In genomic region chr3:63910873-63911272, GRCh38 we compare ENCODE assay signal across 8 cellular contexts. TPM values are rescaled to one million over a fixed set of nuclear protein-coding genes. Genes with fewer than 3 reads are reported as not detected.
A peak's percentile ranks its signal among the peaks of the same experiment; 100 is the strongest.
DNase-seq lines count a peak whose midpoint lies in the region; ATAC-seq, FAIRE-seq and TF ChIP-seq lines count a peak whose summit lies in the region.

No MANE protein-coding gene starts in this region.

- no peak for ATAC-seq in activated naive CD8-positive, alpha-beta T cell treated with anti-CD3 and anti-CD28 coated beads, Interleukin-2, amount 50 U/mL, for 24 hours
- no peak for ATAC-seq in lower lobe of right lung
- ATAC-seq in GM21367 (IDR thresholded peaks at IDR 0.05; ENCODE audit: unreplicated experiment) = no peak
- ATAC-seq in GM18858 (IDR thresholded peaks at IDR 0.05; ENCODE audit: unreplicated experiment) = no peak
- ATAC-seq in HG02970 (IDR thresholded peaks at IDR 0.05; ENCODE audit: low FRiP score, unreplicated experiment) = no peak

- no peaks in the 10 kb centered on the region for H3K27me3 Mint-ChIP-seq in activated naive CD8-positive, alpha-beta T cell treated with anti-CD3 and anti-CD28 coated beads, Interleukin-2, amount 50 U/mL, for 24 hours

- H3K4me3 ChIP-seq in AG09309 (ENCODE audit: control insufficient read depth, low read depth, low read length) (peak overlapping the region; percentile 79), lower lobe of right lung (peak overlapping the region; percentile 71)

- DNase-seq in AG09309 (ENCODE audit: low read depth) = no peak
- DNase-seq in H54 (ENCODE audit: insufficient read length, low spot score) = no peak
- no peak for DNase-seq in activated naive CD8-positive, alpha-beta T cell treated with anti-CD3 and anti-CD28 coated beads, Interleukin-2, amount 50 U/mL, for 24 hours
- DNase-seq in lower lobe of right lung = no peak
- no peak for DNase-seq in activated CD4-positive, alpha-beta T cell treated with anti-CD3 and anti-CD28 coated beads for 1 hour

- FAIRE-seq in H54 (lab: Jason Lieb, UNC) = peak; percentile 57

- TF ChIP-seq CTCF in AG09309 (IDR thresholded peaks at IDR 0.05; ENCODE audit: control insufficient read depth, insufficient read depth, low read depth, low read length, missing control alignments) (no peak), lower lobe of right lung (IDR thresholded peaks at IDR 0.05) (no peak)

- peak overlapping the region; percentile 95 for H3K27ac Mint-ChIP-seq in activated naive CD8-positive, alpha-beta T cell treated with anti-CD3 and anti-CD28 coated beads, Interleukin-2, amount 50 U/mL, for 24 hours

- no peak for TF ChIP-seq POLR2A in H54 (IDR thresholded peaks at IDR 0.05; ENCODE audit: low read depth, low read length)

- peaks cover 5% of the 10 kb centered on the region for H3K36me3 ChIP-seq in lower lobe of right lung

- no peaks in the 10 kb centered on the region for H3K9me3 ChIP-seq in lower lobe of right lung

- H3K27me3 ChIP-seq in lower lobe of right lung (ENCODE audit: low read depth) = no peaks in the 10 kb centered on the region

- intact Hi-C loops in lower lobe of right lung (cut with DNase I) = no loop called here

- H3K4me3 Mint-ChIP-seq in activated naive CD8-positive, alpha-beta T cell treated with anti-CD3 and anti-CD28 coated beads, Interleukin-2, amount 50 U/mL, for 24 hours = peak overlapping the region; percentile 90

- H3K9me3 Mint-ChIP-seq in activated naive CD8-positive, alpha-beta T cell treated with anti-CD3 and anti-CD28 coated beads, Interleukin-2, amount 50 U/mL, for 24 hours = no peaks in the 10 kb centered on the region

- H3K4me1 ChIP-seq in lower lobe of right lung = peaks cover 34% of the 10 kb centered on the region

- H3K27ac ChIP-seq in lower lobe of right lung = peak overlapping the region; percentile 97

- peaks cover 47% of the 10 kb centered on the region for H3K4me1 Mint-ChIP-seq in activated naive CD8-positive, alpha-beta T cell treated with anti-CD3 and anti-CD28 coated beads, Interleukin-2, amount 50 U/mL, for 24 hours

- H3K36me3 Mint-ChIP-seq in activated naive CD8-positive, alpha-beta T cell treated with anti-CD3 and anti-CD28 coated beads, Interleukin-2, amount 50 U/mL, for 24 hours (ENCODE audit: low read depth) = peaks cover 22% of the 10 kb centered on the region

RNA-seq across cellular contexts. Expression of gene SCAANT1, which starts 1.3 kb away (rescaled TPM):
- not detected for total RNA-seq in lower lobe of right lung

RNA-seq across cellular contexts. Expression of gene ATXN7, which starts 47.2 kb away (rescaled TPM):
- 37.3 TPM for total RNA-seq in lower lobe of right lung

RNA-seq across cellular contexts. Expression of gene THOC7, which starts 47.3 kb away (rescaled TPM):
- 47.2 TPM for total RNA-seq in lower lobe of right lung
